In genomic region chr11:442611-443081, GRCh38 we compare ENCODE assay signal across 1 cellular context.
TF ChIP-seq lines count a peak whose summit lies in the region.

No MANE protein-coding gene starts in this region.

TF ChIP-seq in HepG2, 621 proteins besides CTCF, POLR2A, EP300 and RAD21 (continued from another document and continues in another):
- TF ChIP-seq ZNF646 (CRISPR knock-in tag; IDR thresholded peaks at IDR 0.05) (no peak), HNRNPH1 (optimal IDR thresholded peaks at IDR 0.05; ENCODE audit: low read depth, low read length) (no peak), ZNF263 (CRISPR knock-in tag; IDR thresholded peaks at IDR 0.05) (0 out of 2 replicates have a peak, but pooled peaks have one; percentile 22), ZNF564 (CRISPR knock-in tag; IDR thresholded peaks at IDR 0.05) (no peak), GABPA (IDR thresholded peaks at IDR 0.05; ENCODE audit: low read depth, low read length) (no peak), GABPA (CRISPR knock-in tag; IDR thresholded peaks at IDR 0.05; ENCODE audit: low read depth) (no peak), PATZ1 (CRISPR knock-in tag; IDR thresholded peaks at IDR 0.05) (0 out of 2 replicates have a peak, but pooled peaks have one; percentile 43), ZNF318 (CRISPR knock-in tag; IDR thresholded peaks at IDR 0.05) (no peak), HDAC1 (CRISPR knock-in tag; IDR thresholded peaks at IDR 0.05) (no peak), SNAPC4 (CRISPR knock-in tag; IDR thresholded peaks at IDR 0.05) (no peak), ZFX (CRISPR knock-in tag; IDR thresholded peaks at IDR 0.05; ENCODE audit: low read depth) (peak; percentile 54), ZBTB7B (CRISPR knock-in tag; IDR thresholded peaks at IDR 0.05) (0 out of 2 replicates have a peak, but pooled peaks have one; percentile 28), ZNF496 (CRISPR knock-in tag; IDR thresholded peaks at IDR 0.05; ENCODE audit: insufficient replicate concordance) (no peak), ZNF788 (CRISPR knock-in tag; IDR thresholded peaks at IDR 0.05; ENCODE audit: borderline replicate concordance) (no peak), JUND (CRISPR knock-in tag; IDR thresholded peaks at IDR 0.05) (no peak), ZNF430 (CRISPR knock-in tag; IDR thresholded peaks at IDR 0.05) (no peak), ZKSCAN5 (CRISPR knock-in tag; IDR thresholded peaks at IDR 0.05) (no peak), KLF15 (CRISPR knock-in tag; IDR thresholded peaks at IDR 0.05; ENCODE audit: borderline replicate concordance) (no peak), ZNF878 (CRISPR knock-in tag; IDR thresholded peaks at IDR 0.05) (no peak), ZNF781 (CRISPR knock-in tag; IDR thresholded peaks at IDR 0.05; ENCODE audit: borderline replicate concordance, not compliant biosample characterization) (no peak), ETS1 (CRISPR knock-in tag; IDR thresholded peaks at IDR 0.05) (no peak), ZEB1 (IDR thresholded peaks at IDR 0.05; ENCODE audit: insufficient replicate concordance, low read depth) (no peak), CBX5 (CRISPR knock-in tag; IDR thresholded peaks at IDR 0.05; ENCODE audit: borderline replicate concordance) (no peak), TCF7 (IDR thresholded peaks at IDR 0.05; ENCODE audit: low read depth) (no peak), KAT2B (IDR thresholded peaks at IDR 0.05; ENCODE audit: borderline replicate concordance, low read depth, low read length) (no peak), CENPT (CRISPR knock-in tag; IDR thresholded peaks at IDR 0.05; ENCODE audit: low read depth) (no peak), HNRNPK (IDR thresholded peaks at IDR 0.05; ENCODE audit: low read depth, low read length, poor library complexity, severe bottlenecking) (no peak), ZNF451 (CRISPR knock-in tag; IDR thresholded peaks at IDR 0.05) (no peak), ZNF317 (CRISPR knock-in tag; IDR thresholded peaks at IDR 0.05) (no peak), SMAD9 (CRISPR knock-in tag; IDR thresholded peaks at IDR 0.05) (peak; percentile 67; the same call in 1 of the 2 replicates), NR3C1 (CRISPR knock-in tag; IDR thresholded peaks at IDR 0.05) (no peak), SALL1 (CRISPR knock-in tag; IDR thresholded peaks at IDR 0.05) (0 out of 2 replicates have a peak, but pooled peaks have one; percentile 13), THAP8 (CRISPR knock-in tag; IDR thresholded peaks at IDR 0.05; ENCODE audit: borderline replicate concordance) (no peak), ZNF749 (CRISPR knock-in tag; IDR thresholded peaks at IDR 0.05; ENCODE audit: borderline replicate concordance) (no peak)
